Comparison of ENCODE assay signal across 8 cellular contexts in the genomic region with DNA sequence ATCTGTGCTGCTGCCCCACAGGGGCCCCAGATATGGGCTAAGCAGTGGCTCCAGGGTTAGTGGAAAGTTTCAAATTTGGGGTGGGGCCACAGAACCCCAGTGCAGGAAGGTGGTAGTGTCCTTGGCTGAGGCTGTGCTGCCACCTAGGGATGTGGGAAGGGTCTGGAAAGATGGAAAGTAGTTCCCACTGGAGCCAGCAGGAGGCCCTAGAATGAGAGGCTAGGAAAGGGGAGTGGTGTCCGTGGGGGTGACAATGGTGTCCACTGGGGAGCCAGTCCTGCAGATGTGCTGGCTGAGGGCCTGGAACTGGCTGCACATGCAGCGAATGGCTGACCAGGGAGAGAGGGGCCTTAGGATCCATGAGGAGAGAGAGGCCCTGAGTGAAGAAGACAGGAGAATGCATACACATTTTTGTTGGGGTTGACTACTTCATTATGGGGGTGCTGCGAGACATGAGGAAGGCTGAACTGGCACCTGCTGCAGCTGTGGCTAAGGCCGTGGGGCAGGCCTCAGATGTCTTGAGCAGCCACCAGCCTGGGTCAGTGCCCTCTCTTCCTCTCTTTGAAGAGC. TPM values are rescaled to one million over a fixed set of nuclear protein-coding genes. Genes with fewer than 3 reads are reported as not detected.
DNase-seq lines count a peak whose midpoint lies in the region; ATAC-seq, FAIRE-seq and TF ChIP-seq lines count a peak whose summit lies in the region.

No MANE protein-coding gene starts in this region.

- DNase-seq in activated CD4-positive, alpha-beta T cell treated with anti-CD3 and anti-CD28 coated beads for 48 hours: peak; percentile 44
- DNase-seq in activated CD4-positive, alpha-beta T cell treated with anti-CD3 and anti-CD28 coated beads, Interleukin-2, amount 50 U/mL, for 4 hours: no peak
- DNase-seq in LNCaP clone FGC (ENCODE audit: low read depth) (no peak), astrocyte of the cerebellum (ENCODE audit: low read depth) (no peak), HepG2 (ENCODE audit: low spot score) (peak; percentile 51), NCI-H1105 treated with DMSO at 0.1 percent for 48 hours (lab: John Stamatoyannopoulos, UW) (no peak), GDM1 (lab: John Stamatoyannopoulos, UW) (no peak)

- POLR2A ChIA-PET in HepG2 (lab: Yijun Ruan, JAX): no interaction called here

- CTCF ChIA-PET in HepG2 (lab: Yijun Ruan, JAX; ENCODE audit: low intra/inter-chr PET ratio, low total read pairs): interaction anchor here (1.2 to 1.6 kb wide), 2 partner anchors 65 to 95 kb away, joined by 4 to 14 read pairs; a partner anchor contains a TSS

- no peaks in the 10 kb centered on the region; a peak in 1 of 5 replicates for H3K27me3 ChIP-seq in HepG2 (ENCODE audit: control insufficient read depth in 1 of 2, insufficient read depth in 2 of 2, low read length in 2 of 2)

- no peak overlapping the region for H3K4me2 ChIP-seq in HepG2 (ENCODE audit: low read depth, low read length)

- H3K36me3 ChIP-seq in HepG2 (replicated peaks in 1 of 2; ENCODE audit: control insufficient read depth in 1 of 2, insufficient read depth in 2 of 2, low read length in 2 of 2): no peaks in the 10 kb centered on the region

- BruUV-seq in HepG2 (replicated peaks; lab: Mats Ljungman, UMichigan): no TSS peak

- WGBS in HepG2 (ENCODE audit: low lambda C conversion rate): 0% methylated on average over 3 of the region's 4 CpGs

- peak; percentile 78 for TF ChIP-seq RAD21 in HepG2 (CRISPR knock-in tag; IDR thresholded peaks at IDR 0.05)

- no peaks in the 10 kb centered on the region for H4K20me1 ChIP-seq in HepG2 (ENCODE audit: insufficient read depth, low read length)

- no peaks in the 10 kb centered on the region for H3K9me3 ChIP-seq in HepG2 (ENCODE audit: low read length)

- H3K9ac ChIP-seq in HepG2 (ENCODE audit: insufficient read depth, low read depth, low read length): no peak overlapping the region

- ATAC-seq in HepG2 (peak; percentile 94), HG02852 (IDR thresholded peaks at IDR 0.05; ENCODE audit: unreplicated experiment) (no peak)

- TF ChIP-seq EP300 in HepG2 (IDR thresholded peaks at IDR 0.05; ENCODE audit: low read depth in 2 of 2, low read length in 2 of 2): no peak
- TF ChIP-seq EP300 in HepG2 (CRISPR knock-in tag; IDR thresholded peaks at IDR 0.05; ENCODE audit: borderline replicate concordance): no peak

- H3K27ac ChIP-seq in HepG2 (ENCODE audit: extremely low read length, insufficient read depth, low read length): no peak overlapping the region

- TF ChIP-seq CTCF in LNCaP clone FGC (IDR thresholded peaks at IDR 0.05; ENCODE audit: control insufficient read depth, extremely low read depth, insufficient read depth) (peak; percentile 81), astrocyte of the cerebellum (IDR thresholded peaks at IDR 0.05; ENCODE audit: low read depth, low read length, missing control alignments) (peak; percentile 93), HepG2 (CRISPR knock-in tag; IDR thresholded peaks at IDR 0.05) (peak; percentile 85)

- H3K4me3 ChIP-seq in LNCaP clone FGC (ENCODE audit: low read depth, low read length): no peak overlapping the region
- H3K4me3 ChIP-seq in astrocyte of the cerebellum (ENCODE audit: low read depth, low read length): no peak overlapping the region
- no peak overlapping the region for H3K4me3 ChIP-seq in HepG2 (replicated peaks in 1 of 3; ENCODE audit: insufficient read depth in 1 of 3, low read depth in 2 of 3, low read length in 3 of 3)

- no peak overlapping the region for H2AFZ ChIP-seq in HepG2 (ENCODE audit: low read length)

- in situ Hi-C loops in astrocyte of the cerebellum (cut with HindIII; ENCODE audit: low sequenced_read_pairs): no loop called here
- in situ Hi-C loops in HepG2 (cut with HindIII; ENCODE audit: extremely low pct_ligation_motif_present, low pct_unique_long_range_greater_than_20kb): no loop called here

- H3K4me1 ChIP-seq in HepG2 (ENCODE audit: insufficient read depth, low read length): no peaks in the 10 kb centered on the region

- FAIRE-seq in HepG2 (lab: Jason Lieb, UNC): peak; percentile 51

- TF ChIP-seq POLR2A in HepG2 (IDR thresholded peaks at IDR 0.05; ENCODE audit: insufficient read depth in 1 of 2, low read depth in 2 of 2, low read length in 2 of 2): no peak

- H3K79me2 ChIP-seq in HepG2 (ENCODE audit: insufficient read depth, low read length): no peaks in the 10 kb centered on the region

- intact Hi-C loops in HepG2 (cut with micrococcal nuclease; ENCODE audit: unreplicated experiment): loop anchor here (10.0 kb wide), 1 partner anchor 274 kb away; no protein-coding TSS in a partner anchor

TF ChIP-seq in HepG2, 621 proteins besides CTCF, POLR2A, EP300 and RAD21 (continues in another document):
- no peak for TF ChIP-seq ZNF577 (CRISPR knock-in tag; IDR thresholded peaks at IDR 0.05; ENCODE audit: borderline replicate concordance, low read depth)
- no peak for TF ChIP-seq FOSL2 (CRISPR knock-in tag; IDR thresholded peaks at IDR 0.05)
- TF ChIP-seq RARA (CRISPR knock-in tag; IDR thresholded peaks at IDR 0.05): no peak
- no peak for TF ChIP-seq SMAD9 (CRISPR knock-in tag; IDR thresholded peaks at IDR 0.05)
- no peak for TF ChIP-seq ZNF329 (CRISPR knock-in tag; IDR thresholded peaks at IDR 0.05; ENCODE audit: low read depth)
- TF ChIP-seq ZNF678 (CRISPR knock-in tag; IDR thresholded peaks at IDR 0.05): no peak
- TF ChIP-seq YEATS2 (CRISPR knock-in tag; IDR thresholded peaks at IDR 0.05; ENCODE audit: borderline replicate concordance): no peak
- TF ChIP-seq FOXJ3 (CRISPR knock-in tag; IDR thresholded peaks at IDR 0.05; ENCODE audit: borderline replicate concordance): no peak
- TF ChIP-seq ARNTL (CRISPR knock-in tag; IDR thresholded peaks at IDR 0.05): no peak
- TF ChIP-seq CREM (IDR thresholded peaks at IDR 0.05): no peak
- TF ChIP-seq CREM (CRISPR knock-in tag; IDR thresholded peaks at IDR 0.05): no peak
- no peak for TF ChIP-seq ZMYM4 (CRISPR knock-in tag; IDR thresholded peaks at IDR 0.05)
- no peak for TF ChIP-seq ETV5 (CRISPR knock-in tag; IDR thresholded peaks at IDR 0.05; ENCODE audit: borderline replicate concordance)

RNA-seq across cellular contexts. Expression of a gene that starts 21.1 kb away (rescaled TPM):
- total RNA-seq in HepG2 (2016; rRNA removed; fragmentation: Illumina TruSeq; extraction: Trizol): not detected in 2 replicates
- total RNA-seq in HepG2 (2016; cell fraction: cytosol; rRNA removed; fragmentation: Illumina TruSeq; extraction: Trizol; ENCODE audit: low read depth): not detected in 2 replicates
- not detected in 2 replicates for total RNA-seq in HepG2 (2016; cell fraction: insoluble cytoplasmic fraction; rRNA removed; fragmentation: Illumina TruSeq; extraction: Trizol)
- not detected in 2 replicates for total RNA-seq in HepG2 (2016; cell fraction: membrane; rRNA removed; fragmentation: Illumina TruSeq; extraction: Trizol)
- total RNA-seq in HepG2 (2016; cell fraction: nucleus; rRNA removed; fragmentation: Illumina TruSeq; extraction: Trizol): not detected in 2 replicates
- not detected in 2 replicates for polyA plus RNA-seq in HepG2 (2011; rRNA removed)
- not detected in 2 replicates for polyA plus RNA-seq in HepG2 (2011; cell fraction: cytosol; rRNA removed)
- not detected in 2 replicates for polyA plus RNA-seq in HepG2 (2011; cell fraction: nucleus; rRNA removed)
- polyA plus RNA-seq in HepG2 (2012): not detected in 2 replicates
- polyA plus RNA-seq in HepG2 (2016; cell fraction: cytosol; fragmentation: Illumina TruSeq; extraction: Trizol; ENCODE audit: low read depth): not detected in 2 replicates
- polyA plus RNA-seq in HepG2 (2016; cell fraction: insoluble cytoplasmic fraction; fragmentation: Illumina TruSeq; extraction: Trizol; ENCODE audit: low read depth): not detected in 2 replicates
- not detected in 2 replicates for polyA plus RNA-seq in HepG2 (2016; cell fraction: membrane; fragmentation: Illumina TruSeq; extraction: Trizol; ENCODE audit: low read depth)
- not detected in 2 replicates for polyA plus RNA-seq in HepG2 (2016; cell fraction: nucleus; fragmentation: Illumina TruSeq; extraction: Trizol; ENCODE audit: insufficient read depth, low read depth)
- polyA minus RNA-seq in HepG2 (2011; rRNA and poly(A)+ RNA removed; ENCODE audit: low replicate concordance): not detected in 2 replicates
- not detected in 2 replicates for polyA minus RNA-seq in HepG2 (2011; cell fraction: cytosol; rRNA and poly(A)+ RNA removed)
- polyA minus RNA-seq in HepG2 (2011; cell fraction: nucleus; rRNA and poly(A)+ RNA removed): not detected in 2 replicates

RNA-seq across cellular contexts. Expression of a gene that starts 33.3 kb away (rescaled TPM):
- 167 and 227 TPM in 2 replicates for total RNA-seq in HepG2 (2016; rRNA removed; fragmentation: Illumina TruSeq; extraction: Trizol)
- total RNA-seq in HepG2 (2016; cell fraction: cytosol; rRNA removed; fragmentation: Illumina TruSeq; extraction: Trizol; ENCODE audit: low read depth): 17.0 and 18.6 TPM in 2 replicates
- total RNA-seq in HepG2 (2016; cell fraction: insoluble cytoplasmic fraction; rRNA removed; fragmentation: Illumina TruSeq; extraction: Trizol): 166 and 225 TPM in 2 replicates
- 36.3 and 42.5 TPM in 2 replicates for total RNA-seq in HepG2 (2016; cell fraction: membrane; rRNA removed; fragmentation: Illumina TruSeq; extraction: Trizol)
- 64.5 and 76.3 TPM in 2 replicates for total RNA-seq in HepG2 (2016; cell fraction: nucleus; rRNA removed; fragmentation: Illumina TruSeq; extraction: Trizol)
- 91.3 and 108 TPM in 2 replicates for polyA plus RNA-seq in HepG2 (2011; rRNA removed)
- 96.3 and 117 TPM in 2 replicates for polyA plus RNA-seq in HepG2 (2011; cell fraction: cytosol; rRNA removed)
- 35.0 and 48.2 TPM in 2 replicates for polyA plus RNA-seq in HepG2 (2011; cell fraction: nucleus; rRNA removed)
- 68.2 and 70.0 TPM in 2 replicates for polyA plus RNA-seq in HepG2 (2012)
- 11.5 and 14.6 TPM in 2 replicates for polyA plus RNA-seq in HepG2 (2016; cell fraction: cytosol; fragmentation: Illumina TruSeq; extraction: Trizol; ENCODE audit: low read depth)
- 163 and 170 TPM in 2 replicates for polyA plus RNA-seq in HepG2 (2016; cell fraction: insoluble cytoplasmic fraction; fragmentation: Illumina TruSeq; extraction: Trizol; ENCODE audit: low read depth)
- polyA plus RNA-seq in HepG2 (2016; cell fraction: membrane; fragmentation: Illumina TruSeq; extraction: Trizol; ENCODE audit: low read depth): 23.0 and 23.7 TPM in 2 replicates
- polyA plus RNA-seq in HepG2 (2016; cell fraction: nucleus; fragmentation: Illumina TruSeq; extraction: Trizol; ENCODE audit: insufficient read depth, low read depth): 55.6 and 63.5 TPM in 2 replicates
- 82.5 and 87.3 TPM in 2 replicates for polyA minus RNA-seq in HepG2 (2011; rRNA and poly(A)+ RNA removed; ENCODE audit: low replicate concordance)
- 38.1 and 39.7 TPM in 2 replicates for polyA minus RNA-seq in HepG2 (2011; cell fraction: cytosol; rRNA and poly(A)+ RNA removed)
- polyA minus RNA-seq in HepG2 (2011; cell fraction: nucleus; rRNA and poly(A)+ RNA removed): 56.3 and 65.5 TPM in 2 replicates

Comparison
In these comparisons a context has a peak if more than half of its experiments do, and no peak if none do; other contexts are left out.
1. DNase-seq: peak in activated CD4-positive, alpha-beta T cell treated with anti-CD3 and anti-CD28 coated beads for 48 hours (single experiment) and HepG2 (single experiment); none in activated CD4-positive, alpha-beta T cell treated with anti-CD3 and anti-CD28 coated beads, Interleukin-2, amount 50 U/mL, for 4 hours (0 of 2), LNCaP clone FGC (single experiment), astrocyte of the cerebellum (single experiment), NCI-H1105 treated with DMSO at 0.1 percent for 48 hours (single experiment) and GDM1 (single experiment).
2. Peak in every context shown above with its lines, with median percentiles within 50 percentile points of each other: CTCF ChIP-seq.